29 cellular contexts compared by ENCODE assay signal in genomic region chr11:82862379-82862778, GRCh38.
"Had no signal": no experiment of that assay in that cellular context is flagged by ENCODE, and none has a peak within 500 bp of the region (broad histone marks: within the 10 kb centered on the region; RNA-seq: fewer than 3 reads in every experiment).

No MANE protein-coding gene starts in this region.

- DNase-seq: immature natural killer cell; kidney; left colon; left lung; lower lobe of right lung; mammary epithelial cell; mesenchymal stem cell; naive thymus-derived CD8-positive, alpha-beta T cell; nucleus accumbens; pancreas; posterior cingulate gyrus; retina; right cardiac atrium; stimulated activated CD4-positive, alpha-beta T cell treated with anti-CD3 and anti-CD28 coated beads, Interleukin-12 subunit alpha, Interleukin-12 subunit beta, amount 100 ng/mL, for 4 hours; stimulated activated CD4-positive, alpha-beta T cell treated with anti-CD3 and anti-CD28 coated beads, Interleukin-15, amount 100 ng/mL, for 24 hours; stimulated activated CD4-positive, alpha-beta T cell treated with anti-CD3 and anti-CD28 coated beads, Interleukin-2, amount 100 ng/mL, for 24 hours; stimulated activated CD4-positive, alpha-beta T cell treated with anti-CD3 and anti-CD28 coated beads, Interleukin-4, amount 100 ng/mL, for 1 hour; stimulated activated naive B cell treated with anti-CD40 and anti-IgM and Interleukin-4, amounts not matched to agents 10 μg/mL and 1 μg/mL and 100 μg/mL, for 72 hours; stimulated activated naive CD8-positive, alpha-beta T cell treated with anti-CD3 and anti-CD28 coated beads, Interleukin-15, Interleukin-2, amounts not matched to agents 100 U/mL and 50 U/mL, for 24 hours; stomach; testis; thyroid gland; transverse colon; upper lobe of left lung had no signal

- H3K4me3 ChIP-seq: left lung, lower lobe of right lung, pancreas, prostate gland, skin epidermis, stomach, testis, thyroid gland, transverse colon, upper lobe of left lung had no signal

- H3K4me3 Mint-ChIP-seq: immature natural killer cell; naive thymus-derived CD8-positive, alpha-beta T cell; nephron; neural crest cell; stimulated activated naive B cell treated with anti-CD40 and anti-IgM and Interleukin-4, amounts not matched to agents 10 μg/mL and 1 μg/mL and 100 μg/mL, for 72 hours had no signal

- H3K27ac ChIP-seq: left lung, lower lobe of right lung, pancreas, prostate gland, skin epidermis, stomach, testis, thyroid gland, transverse colon, upper lobe of left lung had no signal

- H3K27ac Mint-ChIP-seq: immature natural killer cell; naive thymus-derived CD8-positive, alpha-beta T cell; nephron; stimulated activated naive B cell treated with anti-CD40 and anti-IgM and Interleukin-4, amounts not matched to agents 10 μg/mL and 1 μg/mL and 100 μg/mL, for 72 hours had no signal

- H3K27me3 ChIP-seq: left lung, pancreas, stomach, testis, thyroid gland, transverse colon, upper lobe of left lung had no signal

- H3K36me3 ChIP-seq: left lung, lower lobe of right lung, pancreas, prostate gland, stomach, thyroid gland, transverse colon, upper lobe of left lung had no signal

- H3K9me3 Mint-ChIP-seq: immature natural killer cell; naive thymus-derived CD8-positive, alpha-beta T cell; nephron; neural crest cell; stimulated activated naive B cell treated with anti-CD40 and anti-IgM and Interleukin-4, amounts not matched to agents 10 μg/mL and 1 μg/mL and 100 μg/mL, for 72 hours had no signal

- H3K4me1 ChIP-seq: prostate gland, testis had no signal

- FAIRE-seq: kidney, pancreas had no signal

- H3K27me3 Mint-ChIP-seq: naive thymus-derived CD8-positive, alpha-beta T cell; stimulated activated naive B cell treated with anti-CD40 and anti-IgM and Interleukin-4, amounts not matched to agents 10 μg/mL and 1 μg/mL and 100 μg/mL, for 72 hours had no signal

- H3K9me3 ChIP-seq: left lung, lower lobe of right lung, pancreas, prostate gland, stomach, testis, thyroid gland, transverse colon, upper lobe of left lung had no signal

- ATAC-seq: left colon; left lung; lower lobe of right lung; naive thymus-derived CD8-positive, alpha-beta T cell; pancreas; right cardiac atrium; sciatic nerve; stimulated activated naive B cell treated with anti-CD40 and anti-IgM and Interleukin-4, amounts not matched to agents 10 μg/mL and 1 μg/mL and 100 μg/mL, for 72 hours; stimulated activated naive CD8-positive, alpha-beta T cell treated with anti-CD3 and anti-CD28 coated beads, Interleukin-15, Interleukin-2, amounts not matched to agents 100 U/mL and 50 U/mL, for 24 hours had no signal
